ENCODE assay signal across 8 cellular contexts in genomic region chr14:31456841-31457664, GRCh38. TPM values are rescaled to one million over a fixed set of nuclear protein-coding genes. Genes with fewer than 3 reads are reported as not detected.
DNase-seq lines count a peak whose midpoint lies in the region; ATAC-seq and TF ChIP-seq lines count a peak whose summit lies in the region.

DTD2 (minus strand) TSS chr14:31457506; CDS start chr14:31457393, 113 bp downstream.

- H3K27ac Mint-ChIP-seq in Caco-2 (ENCODE audit: unreplicated experiment), result peak within 1 kb of the TSS; percentile 97

- peak within 1 kb of the TSS; percentile 92 for H3K4me3 Mint-ChIP-seq in Caco-2 (ENCODE audit: unreplicated experiment)

- H3K27me3 ChIP-seq in Caco-2 (replicated peaks; ENCODE audit: control insufficient read depth, insufficient read depth, low read length) (no peaks in the 10 kb centered on the region), endocrine pancreas (ENCODE audit: control insufficient read depth, insufficient read depth, low read length) (no peaks in the 10 kb centered on the region)

- H3K4me1 ChIP-seq in Caco-2 (peaks cover 13% of the 10 kb centered on the region), endocrine pancreas (ENCODE audit: control insufficient read depth, insufficient read depth, low read length) (peaks cover 19% of the 10 kb centered on the region)

- H3K27me3 Mint-ChIP-seq in Caco-2 (ENCODE audit: insufficient read depth, unreplicated experiment), result no peaks in the 10 kb centered on the region

- H3K4me3 ChIP-seq in Caco-2 (ENCODE audit: low read depth, low read length) (peak within 1 kb of the TSS; percentile 60), endocrine pancreas (ENCODE audit: control insufficient read depth, insufficient read depth, low read length) (peak within 1 kb of the TSS; percentile 89)

- peaks cover 7% of the 10 kb centered on the region for H3K36me3 Mint-ChIP-seq in Caco-2 (ENCODE audit: insufficient read depth, unreplicated experiment)

- no peak for TF ChIP-seq CTCF in Caco-2 (IDR thresholded peaks at IDR 0.05; ENCODE audit: insufficient read depth in 1 of 2, low read depth in 1 of 2, low read length in 1 of 2, severe bottlenecking in 1 of 2, unreplicated experiment in 1 of 2)

- H3K9me3 ChIP-seq in Caco-2 (no peaks in the 10 kb centered on the region), endocrine pancreas (ENCODE audit: control insufficient read depth, low read length) (no peaks in the 10 kb centered on the region)

- POLR2A ChIA-PET in Caco-2 (lab: Charles Lee), result interaction anchor here (0.5 to 1.5 kb wide), 8 partner anchors 37 to 620 kb away, joined by 3 to 15 read pairs (median 4); partner anchors contain the start of genes ARHGAP5, COCH, HEATR5A and NUBPL

- H3K36me3 ChIP-seq in Caco-2 (ENCODE audit: control insufficient read depth, insufficient read depth, low read length), result no peaks in the 10 kb centered on the region; the same call in 1 of the 2 replicates
- H3K36me3 ChIP-seq in endocrine pancreas (ENCODE audit: control insufficient read depth, insufficient read depth, low read length), result no peaks in the 10 kb centered on the region

- CTCF ChIA-PET in Caco-2 (lab: Charles Lee), result interaction anchor here (0.6 to 1.1 kb wide), 2 partner anchors 80 to 495 kb away, joined by 3 read pairs; no protein-coding TSS in a partner anchor

- peak; percentile 98 for ATAC-seq in GM21381 (IDR thresholded peaks at IDR 0.05; ENCODE audit: unreplicated experiment)

- peak; percentile 94 to 95 for DNase-seq in Caco-2
- DNase-seq in HUDEP-2 (lab: John Stamatoyannopoulos, UW; ENCODE audit: unreplicated experiment in 76 of 76), result peak; percentile 9 to 94 (median 86)
- DNase-seq in NOMO-1 treated with dmso at 0.1 percent for 144 hours (lab: John Stamatoyannopoulos, UW; ENCODE audit: unreplicated experiment), result peak; percentile 90
- peak; percentile 82 for DNase-seq in activated CD8-positive, alpha-beta memory T cell treated with anti-CD3 and anti-CD28 coated beads, Interleukin-2, amount 50 U/mL, for 1 hour (ENCODE audit: extremely low read depth)
- peak; percentile 97 for DNase-seq in mesenteric fat pad (ENCODE audit: low spot score)
- peak; percentile 79 for DNase-seq in stimulated activated CD8-positive, alpha-beta memory T cell treated with anti-CD3 and anti-CD28 coated beads, Interleukin-15, amount 100 ng/mL, for 24 hours (ENCODE audit: low read depth)

- TSS peak; percentile 79 for BruUV-seq in Caco-2 (replicated peaks; lab: Mats Ljungman, UMichigan)

- H3K9me3 Mint-ChIP-seq in Caco-2 (ENCODE audit: unreplicated experiment), result no peaks in the 10 kb centered on the region

- H3K4me1 Mint-ChIP-seq in Caco-2 (ENCODE audit: low read depth, unreplicated experiment), result peaks cover 25% of the 10 kb centered on the region

- intact Hi-C loops in Caco-2 (cut with micrococcal nuclease; ENCODE audit: unreplicated experiment), result loop anchor here (1.0 to 10.0 kb wide), 3 partner anchors 37 to 1015 kb away; partner anchors contain the start of gene HEATR5A

- peak within 1 kb of the TSS; percentile 89 for H3K9ac ChIP-seq in endocrine pancreas (ENCODE audit: control insufficient read depth, insufficient read depth, low read length)

RNA-seq across cellular contexts. Expression of gene DTD2, which starts in this region (rescaled TPM):
- total RNA-seq in Caco-2 (2022), result 16.5 and 20.0 TPM in 2 replicates
- 30.0 TPM for total RNA-seq in mesenteric fat pad

Comparison
In these comparisons a context has a peak if more than half of its experiments do, and no peak if none do; other contexts are left out.
1. Peak in every context shown above with its lines: DNase-seq, ATAC-seq and H3K4me3 ChIP-seq.